Comparison of ENCODE assay signal across 8 cellular contexts in genomic region chr1:1777950-1778826, GRCh38. TPM values are rescaled to one million over a fixed set of nuclear protein-coding genes. Genes with fewer than 3 reads are reported as not detected.
DNase-seq lines count a peak whose midpoint lies in the region; ATAC-seq and TF ChIP-seq lines count a peak whose summit lies in the region.

A gene with protein sequence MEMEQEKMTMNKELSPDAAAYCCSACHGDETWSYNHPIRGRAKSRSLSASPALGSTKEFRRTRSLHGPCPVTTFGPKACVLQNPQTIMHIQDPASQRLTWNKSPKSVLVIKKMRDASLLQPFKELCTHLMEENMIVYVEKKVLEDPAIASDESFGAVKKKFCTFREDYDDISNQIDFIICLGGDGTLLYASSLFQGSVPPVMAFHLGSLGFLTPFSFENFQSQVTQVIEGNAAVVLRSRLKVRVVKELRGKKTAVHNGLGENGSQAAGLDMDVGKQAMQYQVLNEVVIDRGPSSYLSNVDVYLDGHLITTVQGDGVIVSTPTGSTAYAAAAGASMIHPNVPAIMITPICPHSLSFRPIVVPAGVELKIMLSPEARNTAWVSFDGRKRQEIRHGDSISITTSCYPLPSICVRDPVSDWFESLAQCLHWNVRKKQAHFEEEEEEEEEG (minus strand): TSS chr1:1778470. CDS start chr1:1765406, 13,064 bp downstream.

- TF ChIP-seq POLR2A in ovary (IDR thresholded peaks at IDR 0.05): peak; percentile 69

- WGBS in ovary, 3 donors: 0 to 1% (median 1%) methylated on average over 24 to 122 of the region's 123 CpGs

- H3K4me3 ChIP-seq in Caco-2 (ENCODE audit: low read depth, low read length): peak within 1 kb of the TSS; percentile 94
- peak within 1 kb of the TSS; percentile 97 for H3K4me3 ChIP-seq in SJCRH30
- peak within 1 kb of the TSS; percentile 74 for H3K4me3 ChIP-seq in ovary
- peak within 1 kb of the TSS; percentile 74 for H3K4me3 ChIP-seq in thoracic aorta

- no peaks in the 10 kb centered on the region for H3K9me3 Mint-ChIP-seq in Caco-2 (ENCODE audit: unreplicated experiment)
- peaks cover 17% of the 10 kb centered on the region for H3K9me3 Mint-ChIP-seq in glutamatergic neuron (ENCODE audit: unreplicated experiment)

- peak within 1 kb of the TSS; percentile 80 for H3K4me3 Mint-ChIP-seq in Caco-2 (ENCODE audit: unreplicated experiment)
- peak within 1 kb of the TSS; percentile 86 for H3K4me3 Mint-ChIP-seq in glutamatergic neuron (ENCODE audit: unreplicated experiment)

- H3K4me1 Mint-ChIP-seq in Caco-2 (ENCODE audit: low read depth, unreplicated experiment): peaks cover 18% of the 10 kb centered on the region
- H3K4me1 Mint-ChIP-seq in glutamatergic neuron (ENCODE audit: low read depth, unreplicated experiment): peaks cover 20% of the 10 kb centered on the region

- H3K36me3 Mint-ChIP-seq in Caco-2 (ENCODE audit: insufficient read depth, unreplicated experiment) (peaks cover 33% of the 10 kb centered on the region), glutamatergic neuron (ENCODE audit: unreplicated experiment) (no peaks in the 10 kb centered on the region)

- H3K4me1 ChIP-seq in Caco-2 (peaks cover 27% of the 10 kb centered on the region), SJCRH30 (peaks cover 9% of the 10 kb centered on the region), ovary (ENCODE audit: insufficient read depth) (peaks cover 50% of the 10 kb centered on the region), thoracic aorta (ENCODE audit: control insufficient read depth in 1 of 2, low read depth in 2 of 2) (peaks cover 54 to 69% of the 10 kb centered on the region in 2 donors)

- H3K27me3 ChIP-seq in Caco-2 (replicated peaks; ENCODE audit: control insufficient read depth, insufficient read depth, low read length): no peaks in the 10 kb centered on the region
- H3K27me3 ChIP-seq in SJCRH30: no peaks in the 10 kb centered on the region
- H3K27me3 ChIP-seq in ovary: no peaks in the 10 kb centered on the region
- H3K27me3 ChIP-seq in thoracic aorta (replicated peaks; ENCODE audit: insufficient read depth): no peaks in the 10 kb centered on the region

- CTCF ChIA-PET in Caco-2 (lab: Charles Lee): interaction anchor here (0.9 kb wide), 2 partner anchors 11 to 130 kb away, joined by 3 to 4 read pairs; no protein-coding TSS in a partner anchor

- POLR2A ChIA-PET in Caco-2 (lab: Charles Lee): interaction anchor here (0.5 to 1.2 kb wide), 2 partner anchors 10 to 54 kb away, joined by 3 to 11 read pairs; partner anchors contain the start of gene CDK11A

- peak within 1 kb of the TSS; percentile 90 for H3K27ac Mint-ChIP-seq in Caco-2 (ENCODE audit: unreplicated experiment)
- peak within 1 kb of the TSS; percentile 88 for H3K27ac Mint-ChIP-seq in glutamatergic neuron (ENCODE audit: unreplicated experiment)

- intact Hi-C loops in Caco-2 (cut with micrococcal nuclease; ENCODE audit: unreplicated experiment) (loop anchor here (5.0 kb wide), 1 partner anchor 79 kb away; no protein-coding TSS in a partner anchor), ovary (cut with DNase I) (loop anchor here in 1 of 4 donors (5.0 kb wide), 1 partner anchor 114 kb away; the partner anchor contains the start of gene GNB1)

- ATAC-seq in GM19438 (IDR thresholded peaks at IDR 0.05; ENCODE audit: low read depth, unreplicated experiment) (peak; percentile 21), HG03571 (IDR thresholded peaks at IDR 0.05; ENCODE audit: unreplicated experiment) (peak; percentile 31), thoracic aorta (ENCODE audit: insufficient number of reproducible peaks, low FRiP score, low read depth) (no peak)

- peak within 1 kb of the TSS; percentile 61 for H3K27ac ChIP-seq in SJCRH30
- H3K27ac ChIP-seq in ovary: peak within 1 kb of the TSS; percentile 80 to 95
- peak within 1 kb of the TSS; percentile 94 to 95 for H3K27ac ChIP-seq in thoracic aorta

- no peak for TF ChIP-seq EP300 in ovary (IDR thresholded peaks at IDR 0.05)

- DNase-seq in Caco-2 (peak; percentile 59 to 85), SJCRH30 (peak; percentile 72 to 86), glutamatergic neuron (peak; percentile 77), ovary (peak; percentile 64 to 82 (median 69)), thoracic aorta (ENCODE audit: low spot score) (no peak)
- peak; percentile 76 for DNase-seq in activated naive CD4-positive, alpha-beta T cell treated with anti-CD3 and anti-CD28 coated beads, Interleukin-2, amount 50 U/mL, for 16 hours

- no peaks in the 10 kb centered on the region for H3K36me3 ChIP-seq in Caco-2 (ENCODE audit: control insufficient read depth, insufficient read depth, low read length)
- H3K36me3 ChIP-seq in SJCRH30: peaks cover 4% of the 10 kb centered on the region
- H3K36me3 ChIP-seq in ovary: no peaks in the 10 kb centered on the region
- H3K36me3 ChIP-seq in thoracic aorta: no peaks in the 10 kb centered on the region

- no peaks in the 10 kb centered on the region for H3K27me3 Mint-ChIP-seq in Caco-2 (ENCODE audit: insufficient read depth, unreplicated experiment)
- peaks cover 19% of the 10 kb centered on the region for H3K27me3 Mint-ChIP-seq in glutamatergic neuron (ENCODE audit: unreplicated experiment)

- BruUV-seq in Caco-2 (replicated peaks; lab: Mats Ljungman, UMichigan): no TSS peak

- TF ChIP-seq CTCF in Caco-2 (IDR thresholded peaks at IDR 0.05; ENCODE audit: insufficient read depth in 1 of 2, low read depth in 1 of 2, low read length in 1 of 2, severe bottlenecking in 1 of 2, unreplicated experiment in 1 of 2): no peak
- TF ChIP-seq CTCF in glutamatergic neuron (IDR thresholded peaks at IDR 0.05; ENCODE audit: partially characterized antibody, unreplicated experiment): no peak
- no peak for TF ChIP-seq CTCF in ovary (IDR thresholded peaks at IDR 0.05)
- TF ChIP-seq CTCF in thoracic aorta (IDR thresholded peaks at IDR 0.05): no peak

- H3K9me3 ChIP-seq in Caco-2 (peaks cover 2% of the 10 kb centered on the region; the same call in 1 of the 2 replicates), SJCRH30 (replicated peaks) (no peaks in the 10 kb centered on the region), ovary (no peaks in the 10 kb centered on the region), thoracic aorta (no peaks in the 10 kb centered on the region)

RNA-seq across cellular contexts. Expression of the gene that starts here (rescaled TPM):
- total RNA-seq in Caco-2 (2022): 76.7 and 85.8 TPM in 2 replicates
- 65.2 and 74.6 TPM in 2 replicates for total RNA-seq in SJCRH30 (2014; rRNA removed; shearing (Covaris generic))
- total RNA-seq in glutamatergic neuron (ENCODE audit: unreplicated experiment): 66.0 TPM
- total RNA-seq in ovary: 10 to 100 TPM; 45.1 to 76.0 (median 62.7) TPM
- polyA plus RNA-seq in ovary: 10 to 100 TPM; 21.8 to 57.0 TPM
- 100 to 1,000 TPM in 1 of 2 donors, 10 to 100 TPM in 1; 91.9 to 110 TPM for total RNA-seq in thoracic aorta
